ENCODE assay signal across 32 cellular contexts in genomic region chr10:22464966-22465627, GRCh38.
A peak's percentile ranks its signal among the peaks of the same experiment; 100 is the strongest.
DNase-seq lines count a peak whose midpoint lies in the region; ATAC-seq and TF ChIP-seq lines count a peak whose summit lies in the region.
"Had no signal": no experiment of that assay in that cellular context is flagged by ENCODE, and none has a peak within 500 bp of the region (broad histone marks: within the 10 kb centered on the region; RNA-seq: fewer than 3 reads in every experiment).

No MANE protein-coding gene starts in this region.

- TF ChIP-seq CTCF in C4-2B (conservative IDR thresholded peaks at IDR 0.05): no peak

- H3K9me3 ChIP-seq in T-helper 17 cell (ENCODE audit: control insufficient read depth, low read length, poor library complexity, severe bottlenecking): no peaks in the 10 kb centered on the region
- H3K9me3 ChIP-seq: BE2C, mucosa of descending colon, right atrium auricular region, SK-N-SH, upper lobe of right lung had no signal

- no peak overlapping the region for H3K4me3 ChIP-seq in H7 (ENCODE audit: insufficient read depth, low read depth, low read length)
- H3K4me3 ChIP-seq: cardiac muscle cell, coronary artery, hepatocyte, lung, mucosa of descending colon, PC-9, right atrium auricular region, upper lobe of right lung had no signal

- intact Hi-C loops in activated naive CD4-positive, alpha-beta T cell treated with anti-CD3 and anti-CD28 coated beads for 36 hours (cut with micrococcal nuclease): no loop called here

- H3K27ac Mint-ChIP-seq in memory B cell (no peak overlapping the region), T-helper 17 cell (no peak overlapping the region)
- H3K27ac Mint-ChIP-seq in activated naive CD4-positive, alpha-beta T cell treated with anti-CD3 and anti-CD28 coated beads for 36 hours: no peak overlapping the region
- H3K27ac Mint-ChIP-seq: activated naive CD8-positive, alpha-beta T cell treated with anti-CD3 and anti-CD28 coated beads, Interleukin-2, amount 10 ng/mL, durations not matched to agents 7 days and 5 days; activated T-cell treated with anti-CD3 and anti-CD28 coated beads, Interleukin-2, amount 50 U/mL, for 24 hours; nephron had no signal

- H3K36me3 Mint-ChIP-seq in memory B cell (no peaks in the 10 kb centered on the region), T-helper 17 cell (ENCODE audit: low read depth) (no peaks in the 10 kb centered on the region)
- no peaks in the 10 kb centered on the region for H3K36me3 Mint-ChIP-seq in activated naive CD4-positive, alpha-beta T cell treated with anti-CD3 and anti-CD28 coated beads for 36 hours (ENCODE audit: low read depth)
- H3K36me3 Mint-ChIP-seq: activated naive CD8-positive, alpha-beta T cell treated with anti-CD3 and anti-CD28 coated beads, Interleukin-2, amount 10 ng/mL, durations not matched to agents 7 days and 5 days had no signal

- peaks cover 5% of the 10 kb centered on the region for H3K4me1 Mint-ChIP-seq in memory B cell
- no peaks in the 10 kb centered on the region for H3K4me1 Mint-ChIP-seq in activated naive CD4-positive, alpha-beta T cell treated with anti-CD3 and anti-CD28 coated beads for 36 hours (ENCODE audit: low read depth)
- H3K4me1 Mint-ChIP-seq in T-helper 17 cell: peaks cover 4% of the 10 kb centered on the region
- H3K4me1 Mint-ChIP-seq: nephron had no signal

- no peaks in the 10 kb centered on the region for H3K27me3 Mint-ChIP-seq in memory B cell
- no peaks in the 10 kb centered on the region for H3K27me3 Mint-ChIP-seq in activated naive CD4-positive, alpha-beta T cell treated with anti-CD3 and anti-CD28 coated beads for 36 hours (ENCODE audit: low read depth)
- H3K27me3 Mint-ChIP-seq in T-helper 17 cell: peaks cover 6% of the 10 kb centered on the region

- no peak for DNase-seq in memory B cell (ENCODE audit: low spot score in 2 of 2)
- DNase-seq in H7: no peak
- DNase-seq in activated naive CD4-positive, alpha-beta T cell treated with anti-CD3 and anti-CD28 coated beads for 36 hours: no peak
- DNase-seq in T-helper 17 cell: no peak
- DNase-seq: activated gamma-delta T cell; activated naive CD8-positive, alpha-beta T cell treated with anti-CD3 and anti-CD28 coated beads, Interleukin-2, amount 10 ng/mL, durations not matched to agents 7 days and 5 days; activated T-cell treated with anti-CD3 and anti-CD28 coated beads, Interleukin-2, amount 50 U/mL, for 24 hours; aorta; BE2C; DND-41; effector CD8-positive, alpha-beta T cell; mucosa of descending colon; NCI-H1092 treated with DMSO at 0.1 percent for 48 hours; NCI-H1694 treated with DMSO at 0.1 percent for 48 hours; NCI-H526 treated with DMSO at 0.1 percent for 48 hours; PC-9; SK-N-SH; small intestine; stimulated activated naive CD4-positive, alpha-beta T cell; upper lobe of right lung had no signal

- H3K36me3 ChIP-seq in H7 (replicated peaks; ENCODE audit: control insufficient read depth, insufficient read depth, low read length): no peaks in the 10 kb centered on the region
- H3K36me3 ChIP-seq: BE2C, cardiac muscle cell, right atrium auricular region, upper lobe of right lung had no signal

- no peaks in the 10 kb centered on the region for H3K9me3 Mint-ChIP-seq in memory B cell
- no peaks in the 10 kb centered on the region for H3K9me3 Mint-ChIP-seq in activated naive CD4-positive, alpha-beta T cell treated with anti-CD3 and anti-CD28 coated beads for 36 hours
- H3K9me3 Mint-ChIP-seq: activated naive CD8-positive, alpha-beta T cell treated with anti-CD3 and anti-CD28 coated beads, Interleukin-2, amount 10 ng/mL, durations not matched to agents 7 days and 5 days; activated T-cell treated with anti-CD3 and anti-CD28 coated beads, Interleukin-2, amount 50 U/mL, for 24 hours; nephron had no signal

- peak overlapping the region; percentile 32; the same call in 1 of the 2 replicates for H3K27ac ChIP-seq in C4-2B
- H3K27ac ChIP-seq: cardiac muscle cell, coronary artery, epithelial cell of prostate, hepatocyte, PC-9, right atrium auricular region, upper lobe of right lung had no signal

- ATAC-seq in GM18502 (IDR thresholded peaks at IDR 0.05; ENCODE audit: poor library complexity, unreplicated experiment): peak; percentile 56
- ATAC-seq in HG03108 (IDR thresholded peaks at IDR 0.05; ENCODE audit: unreplicated experiment): peak; percentile 55
- ATAC-seq in memory B cell (ENCODE audit: low read depth): peak; percentile 72
- ATAC-seq in HG02973 (IDR thresholded peaks at IDR 0.05; ENCODE audit: unreplicated experiment): no peak
- no peak for ATAC-seq in T-helper 17 cell
- ATAC-seq: mucosa of descending colon, Right ventricle myocardium inferior, upper lobe of right lung had no signal

- H3K4me3 Mint-ChIP-seq in memory B cell (no peak overlapping the region), T-helper 17 cell (no peak overlapping the region)
- H3K4me3 Mint-ChIP-seq in activated naive CD4-positive, alpha-beta T cell treated with anti-CD3 and anti-CD28 coated beads for 36 hours: no peak overlapping the region
- H3K4me3 Mint-ChIP-seq: activated naive CD8-positive, alpha-beta T cell treated with anti-CD3 and anti-CD28 coated beads, Interleukin-2, amount 10 ng/mL, durations not matched to agents 7 days and 5 days; activated T-cell treated with anti-CD3 and anti-CD28 coated beads, Interleukin-2, amount 50 U/mL, for 24 hours; nephron had no signal

- peaks cover 2% of the 10 kb centered on the region; the same call in 1 of the 2 replicates for H3K27me3 ChIP-seq in H7 (ENCODE audit: control insufficient read depth, insufficient read depth, low read length)
- H3K27me3 ChIP-seq: BE2C, hepatocyte, right atrium auricular region, upper lobe of right lung had no signal

- CTCF ChIA-PET in activated naive CD4-positive, alpha-beta T cell treated with anti-CD3 and anti-CD28 coated beads for 36 hours (lab: Charles Lee): no interaction called here

Comparison
In these comparisons a context has a peak if more than half of its experiments do, and no peak if none do; other contexts are left out.
1. ATAC-seq: peak in GM18502 (single experiment), HG03108 (single experiment) and memory B cell (single experiment); none in HG02973 (single experiment) and T-helper 17 cell (single experiment).